9 cellular contexts compared by ENCODE assay signal in genomic region chr19:41428481-41428859, GRCh38. TPM values are rescaled to one million over a fixed set of nuclear protein-coding genes. Genes with fewer than 3 reads are reported as not detected.
DNase-seq lines count a peak whose midpoint lies in the region; ATAC-seq and FAIRE-seq lines count a peak whose summit lies in the region.
"Had no signal": no experiment of that assay in that cellular context is flagged by ENCODE, and none has a peak within 500 bp of the region (broad histone marks: within the 10 kb centered on the region; RNA-seq: fewer than 3 reads in every experiment).

No MANE protein-coding gene starts in this region.

- peaks cover 42% of the 10 kb centered on the region for H3K36me3 ChIP-seq in HUES48 (ENCODE audit: control insufficient read depth, insufficient read depth, low read length)
- peaks cover 28% of the 10 kb centered on the region for H3K36me3 ChIP-seq in iPS-18a (ENCODE audit: control insufficient read depth, low read depth, low read length)
- peaks cover 7 to 8% of the 10 kb centered on the region in 2 donors for H3K36me3 ChIP-seq in small intestine (ENCODE audit: control insufficient read depth in 2 of 2, insufficient read depth in 2 of 2, low read length in 2 of 2)

- peaks cover 12% of the 10 kb centered on the region for H3K4me1 Mint-ChIP-seq in activated T-helper 17 cell treated with anti-CD3 and anti-CD28 coated beads, Interleukin-2, amount 50 U/mL, for 72 hours

- no peaks in the 10 kb centered on the region for H3K27me3 Mint-ChIP-seq in activated T-helper 17 cell treated with anti-CD3 and anti-CD28 coated beads, Interleukin-2, amount 50 U/mL, for 72 hours

- DNase-seq in small intestine, result no peak
- DNase-seq in SIG-M5 treated with dmso at 0.1 percent for 504 hours (lab: John Stamatoyannopoulos, UW; ENCODE audit: unreplicated experiment), result no peak
- DNase-seq in NCI-H748 (lab: John Stamatoyannopoulos, UW; ENCODE audit: unreplicated experiment), result no peak
- DNase-seq in AG08396 (ENCODE audit: low spot score), result no peak
- DNase-seq: midbrain, NCI-H1436 had no signal

- H3K27ac ChIP-seq in HUES48 (ENCODE audit: low read depth, low read length) (no peak overlapping the region), iPS-18a (ENCODE audit: low read length) (no peak overlapping the region), small intestine (ENCODE audit: low read depth in 1 of 2, low read length in 1 of 2) (peak overlapping the region; percentile 91 to 93)

- H3K4me3 Mint-ChIP-seq in activated T-helper 17 cell treated with anti-CD3 and anti-CD28 coated beads, Interleukin-2, amount 50 U/mL, for 72 hours, result peak overlapping the region; percentile 84

- no peak overlapping the region for H3K9ac ChIP-seq in HUES48 (ENCODE audit: low read depth, low read length)
- no peak overlapping the region for H3K9ac ChIP-seq in iPS-18a (ENCODE audit: low read length)

- H3K9me3 ChIP-seq in HUES48 (ENCODE audit: control insufficient read depth, insufficient read depth, low read length), result no peaks in the 10 kb centered on the region
- H3K9me3 ChIP-seq in iPS-18a (ENCODE audit: control insufficient read depth, low read depth, low read length), result no peaks in the 10 kb centered on the region
- no peaks in the 10 kb centered on the region for H3K9me3 ChIP-seq in small intestine (ENCODE audit: control insufficient read depth, low read depth)

- H3K27ac Mint-ChIP-seq in activated T-helper 17 cell treated with anti-CD3 and anti-CD28 coated beads, Interleukin-2, amount 50 U/mL, for 72 hours, result peak overlapping the region; percentile 94

- H3K36me3 Mint-ChIP-seq in activated T-helper 17 cell treated with anti-CD3 and anti-CD28 coated beads, Interleukin-2, amount 50 U/mL, for 72 hours (ENCODE audit: low read depth), result peaks cover 51% of the 10 kb centered on the region

- H3K27me3 ChIP-seq in HUES48 (ENCODE audit: control insufficient read depth, insufficient read depth, low read length), result no peaks in the 10 kb centered on the region
- no peaks in the 10 kb centered on the region for H3K27me3 ChIP-seq in iPS-18a (ENCODE audit: control insufficient read depth, insufficient read depth, low read length)
- H3K27me3 ChIP-seq in small intestine (ENCODE audit: control insufficient read depth in 2 of 2, insufficient read depth in 2 of 2, low read length in 2 of 2), result no peaks in the 10 kb centered on the region

- whole genome bisulfite sequencing in small intestine, 3 donors, result 50 to 83% (median 58%) methylated on average over 1 of the region's 1 CpG

- ATAC-seq in activated T-helper 17 cell treated with anti-CD3 and anti-CD28 coated beads, Interleukin-2, amount 50 U/mL, for 72 hours (replicated peaks), result no peak

- H3K4me3 ChIP-seq in HUES48 (ENCODE audit: low read depth, low read length) (peak overlapping the region; percentile 57), iPS-18a (ENCODE audit: low read length) (peak overlapping the region; percentile 62), small intestine (ENCODE audit: low read depth in 1 of 2, low read length in 2 of 2) (peak overlapping the region in 1 of 2 donors; percentile 78)

- H3K9me3 Mint-ChIP-seq in activated T-helper 17 cell treated with anti-CD3 and anti-CD28 coated beads, Interleukin-2, amount 50 U/mL, for 72 hours, result no peaks in the 10 kb centered on the region

- H3K4me1 ChIP-seq in HUES48 (ENCODE audit: control insufficient read depth, insufficient read depth, low read length) (peaks cover 11% of the 10 kb centered on the region; the same call in 1 of the 2 replicates), iPS-18a (ENCODE audit: control insufficient read depth, low read depth, low read length) (peaks cover 5% of the 10 kb centered on the region), small intestine (ENCODE audit: control insufficient read depth in 2 of 2, insufficient read depth in 1 of 2, low read depth in 1 of 2, low read length in 1 of 2) (peaks cover 0 to 2% of the 10 kb centered on the region in 2 donors)

- FAIRE-seq in small intestine (lab: Jason Lieb, UNC), result no peak

RNA-seq across cellular contexts. Expression of gene B3GNT8, which starts 1.3 kb away (rescaled TPM):
- total RNA-seq in activated T-helper 17 cell treated with anti-CD3 and anti-CD28 coated beads, Interleukin-2, amount 50 U/mL, for 72 hours, result under 1 TPM; 0.45 to 0.71 TPM
- polyA plus RNA-seq in small intestine, result 100 to 1,000 TPM in 1 of 3 donors, 10 to 100 TPM in 2; 27.5 to 125 (median 70.2) TPM

RNA-seq across cellular contexts. Expression of gene DMAC2, which starts 11.2 kb away (rescaled TPM):
- total RNA-seq in activated T-helper 17 cell treated with anti-CD3 and anti-CD28 coated beads, Interleukin-2, amount 50 U/mL, for 72 hours, result 10 to 100 TPM; 34.0 to 66.2 TPM
- polyA plus RNA-seq in small intestine, result 100 to 1,000 TPM in 1 of 3 donors, 10 to 100 TPM in 2; 67.8 to 122 (median 98.4) TPM

RNA-seq across cellular contexts. Expression of gene ERICH4, which starts 14.5 kb away (rescaled TPM):
- total RNA-seq in activated T-helper 17 cell treated with anti-CD3 and anti-CD28 coated beads, Interleukin-2, amount 50 U/mL, for 72 hours, result not detected
- polyA plus RNA-seq in small intestine, result 100 to 1,000 TPM in 2 of 3 donors, 10 to 100 TPM in 1; 11.7 to 154 (median 112) TPM

RNA-seq across cellular contexts. Expression of gene BCKDHA, which starts 30.9 kb away (rescaled TPM):
- 10 to 100 TPM; 19.4 to 48.1 TPM for total RNA-seq in activated T-helper 17 cell treated with anti-CD3 and anti-CD28 coated beads, Interleukin-2, amount 50 U/mL, for 72 hours
- polyA plus RNA-seq in small intestine, result 10 to 100 TPM; 19.9 to 34.0 (median 26.7) TPM

RNA-seq across cellular contexts. Expression of gene EXOSC5, which starts 31.3 kb away (rescaled TPM):
- 10 to 100 TPM; 33.0 to 58.7 TPM for total RNA-seq in activated T-helper 17 cell treated with anti-CD3 and anti-CD28 coated beads, Interleukin-2, amount 50 U/mL, for 72 hours
- polyA plus RNA-seq in small intestine, result 10 to 100 TPM in 2 of 3 donors, 1 to 10 TPM in 1; 9.4 to 36.4 (median 16.5) TPM

Comparison
In these comparisons a context has a peak if more than half of its experiments do, and no peak if none do; other contexts are left out.
1. H3K27ac ChIP-seq: peak in small intestine (2 of 2); none in HUES48 (single experiment) and iPS-18a (single experiment).